ENCODE assay signal across 8 cellular contexts in genomic region chr13:41428155-41428554, GRCh38. TPM values are rescaled to one million over a fixed set of nuclear protein-coding genes. Genes with fewer than 3 reads are reported as not detected.
DNase-seq lines count a peak whose midpoint lies in the region; ATAC-seq and TF ChIP-seq lines count a peak whose summit lies in the region.

No MANE protein-coding gene starts in this region.

- no peak for DNase-seq in GM10266 (ENCODE audit: extremely low spot score)
- peak; percentile 67 for DNase-seq in activated CD8-positive, alpha-beta memory T cell treated with anti-CD3 and anti-CD28 coated beads, Interleukin-2, amount 50 U/mL, for 4 hours
- no peak for DNase-seq in fibroblast of the aortic adventitia (ENCODE audit: low read depth)
- peak; percentile 49 for DNase-seq in stimulated activated CD4-positive, alpha-beta T cell treated with anti-CD3 and anti-CD28 coated beads, Interleukin-15, amount 100 ng/mL, for 24 hours
- no peak for DNase-seq in OCI-M1 (lab: John Stamatoyannopoulos, UW)
- DNase-seq in HEK293T (ENCODE audit: extremely low spot score): no peak

- CTCF ChIA-PET in HEK293T (lab: Yijun Ruan, JAX): no interaction called here

- H3K4me3 ChIP-seq in fibroblast of the aortic adventitia (ENCODE audit: low read depth, low read length): peak overlapping the region; percentile 31

- ATAC-seq in GM18909 (IDR thresholded peaks at IDR 0.05; ENCODE audit: poor library complexity, unreplicated experiment) (no peak), HG03378 (IDR thresholded peaks at IDR 0.05; ENCODE audit: unreplicated experiment) (no peak)

- POLR2A ChIA-PET in HEK293T (lab: Yijun Ruan, JAX): no interaction called here

- peak; percentile 56 for TF ChIP-seq CTCF in GM10266 (IDR thresholded peaks at IDR 0.05; ENCODE audit: control insufficient read depth, insufficient read depth, low read depth, missing control alignments)
- TF ChIP-seq CTCF in fibroblast of the aortic adventitia (IDR thresholded peaks at IDR 0.05; ENCODE audit: insufficient read depth, low read length): peak; percentile 36

TF ChIP-seq in HEK293T, 16 proteins besides CTCF, POLR2A, EP300 and RAD21:
- TF ChIP-seq FOXM1 (IDR thresholded peaks at IDR 0.05; ENCODE audit: borderline replicate concordance) (no peak), BHLHE40 (IDR thresholded peaks at IDR 0.05; ENCODE audit: borderline replicate concordance) (no peak), PKNOX1 (IDR thresholded peaks at IDR 0.05) (no peak), ZNF384 (IDR thresholded peaks at IDR 0.05) (no peak), ARNT (IDR thresholded peaks at IDR 0.05) (no peak), NFRKB (IDR thresholded peaks at IDR 0.05) (no peak), HDGF (IDR thresholded peaks at IDR 0.05; ENCODE audit: borderline replicate concordance) (no peak), FOXK2 (IDR thresholded peaks at IDR 0.05) (no peak), CTBP1 (IDR thresholded peaks at IDR 0.05; ENCODE audit: borderline replicate concordance) (no peak), FOXA1 (IDR thresholded peaks at IDR 0.05) (no peak), LEF1 (IDR thresholded peaks at IDR 0.05; ENCODE audit: borderline replicate concordance) (no peak), L3MBTL2 (conservative IDR thresholded peaks at IDR 0.05) (no peak), ELF4 (IDR thresholded peaks at IDR 0.05) (no peak), SP1 (IDR thresholded peaks at IDR 0.05) (no peak), SUZ12 (IDR thresholded peaks at IDR 0.05) (no peak)

RNA-seq across cellular contexts. Expression of gene RGCC, which starts 29.2 kb away (rescaled TPM):
- total RNA-seq in fibroblast of the aortic adventitia (ENCODE audit: low replicate concordance): 1.1 and 1.6 TPM in 2 replicates

Comparison
In these comparisons a context has a peak if more than half of its experiments do, and no peak if none do; other contexts are left out.
1. DNase-seq: peak in activated CD8-positive, alpha-beta memory T cell treated with anti-CD3 and anti-CD28 coated beads, Interleukin-2, amount 50 U/mL, for 4 hours (single experiment) and stimulated activated CD4-positive, alpha-beta T cell treated with anti-CD3 and anti-CD28 coated beads, Interleukin-15, amount 100 ng/mL, for 24 hours (single experiment); none in GM10266 (single experiment), fibroblast of the aortic adventitia (single experiment), OCI-M1 (single experiment) and HEK293T (single experiment).